Comparison of ENCODE assay signal across 8 cellular contexts in genomic region chr7:8177109-8177933, GRCh38.
A peak's percentile ranks its signal among the peaks of the same experiment; 100 is the strongest.
DNase-seq lines count a peak whose midpoint lies in the region; ATAC-seq and TF ChIP-seq lines count a peak whose summit lies in the region.

No MANE protein-coding gene starts in this region.

- no peak overlapping the region for H3K27ac ChIP-seq in brain microvascular endothelial cell

- H3K9me3 Mint-ChIP-seq in CD14-positive monocyte: no peaks in the 10 kb centered on the region
- H3K9me3 Mint-ChIP-seq in activated T-helper 17 cell treated with anti-CD3 and anti-CD28 coated beads, Interleukin-2, amount 50 U/mL, for 72 hours: no peaks in the 10 kb centered on the region

- H3K4me1 Mint-ChIP-seq in CD14-positive monocyte: peaks cover 67% of the 10 kb centered on the region
- peaks cover 26% of the 10 kb centered on the region for H3K4me1 Mint-ChIP-seq in activated T-helper 17 cell treated with anti-CD3 and anti-CD28 coated beads, Interleukin-2, amount 50 U/mL, for 72 hours

- H3K36me3 Mint-ChIP-seq in CD14-positive monocyte: no peaks in the 10 kb centered on the region
- H3K36me3 Mint-ChIP-seq in activated T-helper 17 cell treated with anti-CD3 and anti-CD28 coated beads, Interleukin-2, amount 50 U/mL, for 72 hours (ENCODE audit: low read depth): no peaks in the 10 kb centered on the region

- no peak for DNase-seq in CD14-positive monocyte (ENCODE audit: low spot score)
- DNase-seq in NCI-H1105 treated with DMSO at 0.1 percent for 48 hours (lab: John Stamatoyannopoulos, UW): no peak
- no peak for DNase-seq in HK-2 (ENCODE audit: unreplicated experiment)
- DNase-seq in brain microvascular endothelial cell: no peak
- no peak for DNase-seq in activated CD8-positive, alpha-beta memory T cell treated with anti-CD3 and anti-CD28 coated beads for 24 hours

- peak overlapping the region in 1 of 2 donors; percentile 59 for H3K4me3 Mint-ChIP-seq in CD14-positive monocyte
- peak overlapping the region; percentile 83 for H3K4me3 Mint-ChIP-seq in activated T-helper 17 cell treated with anti-CD3 and anti-CD28 coated beads, Interleukin-2, amount 50 U/mL, for 72 hours

- H3K4me3 ChIP-seq in brain microvascular endothelial cell (ENCODE audit: low read depth, low read length): no peak overlapping the region

- no peaks in the 10 kb centered on the region for H3K27me3 Mint-ChIP-seq in CD14-positive monocyte (ENCODE audit: low read depth in 3 of 3)
- no peaks in the 10 kb centered on the region for H3K27me3 Mint-ChIP-seq in activated T-helper 17 cell treated with anti-CD3 and anti-CD28 coated beads, Interleukin-2, amount 50 U/mL, for 72 hours

- in situ Hi-C loops in brain microvascular endothelial cell (cut with HindIII; ENCODE audit: low pct_ligation_motif_present, low sequenced_read_pairs): no loop called here

- no peaks in the 10 kb centered on the region for H3K36me3 ChIP-seq in brain microvascular endothelial cell (replicated peaks)

- no peaks in the 10 kb centered on the region for H3K27me3 ChIP-seq in brain microvascular endothelial cell (replicated peaks)

- intact Hi-C loops in CD14-positive monocyte (cut with micrococcal nuclease): no loop called here

- H3K27ac Mint-ChIP-seq in CD14-positive monocyte: peak overlapping the region in 6 of 7 donors; percentile 40 to 87 (median 80)
- peak overlapping the region; percentile 87 for H3K27ac Mint-ChIP-seq in activated T-helper 17 cell treated with anti-CD3 and anti-CD28 coated beads, Interleukin-2, amount 50 U/mL, for 72 hours

- TF ChIP-seq CTCF in CD14-positive monocyte (IDR thresholded peaks at IDR 0.05) (no peak), brain microvascular endothelial cell (IDR thresholded peaks at IDR 0.05; ENCODE audit: low read depth, low read length, missing control alignments) (no peak)

- peak; percentile 40 for ATAC-seq in GM19328 (IDR thresholded peaks at IDR 0.05; ENCODE audit: unreplicated experiment)
- ATAC-seq in HG03342 (IDR thresholded peaks at IDR 0.05; ENCODE audit: unreplicated experiment): peak; percentile 57
- no peak for ATAC-seq in activated T-helper 17 cell treated with anti-CD3 and anti-CD28 coated beads, Interleukin-2, amount 50 U/mL, for 72 hours (replicated peaks)
